ENCODE assay signal across 8 cellular contexts in genomic region chr3:157447026-157447694, GRCh38. TPM values are rescaled to one million over a fixed set of nuclear protein-coding genes. Genes with fewer than 3 reads are reported as not detected.
DNase-seq lines count a peak whose midpoint lies in the region; ATAC-seq and TF ChIP-seq lines count a peak whose summit lies in the region.

No MANE protein-coding gene starts in this region.

- H3K79me2 ChIP-seq in HCT116 (ENCODE audit: insufficient read depth, low read length), result no peaks in the 10 kb centered on the region

- H2AFZ ChIP-seq in HCT116 (ENCODE audit: low read depth, low read length, poor library complexity, severe bottlenecking), result no peak overlapping the region

- ATAC-seq in HCT116 (no peak), HG03521 (IDR thresholded peaks at IDR 0.05; ENCODE audit: unreplicated experiment) (no peak), left colon (no peak), GM19467 (IDR thresholded peaks at IDR 0.05; ENCODE audit: unreplicated experiment) (no peak)

- TF ChIP-seq RAD21 in HCT116 (IDR thresholded peaks at IDR 0.05; ENCODE audit: low read depth), result peak; percentile 61

- H3K9me2 ChIP-seq in HCT116 (ENCODE audit: insufficient read depth), result no peaks in the 10 kb centered on the region

- H3K36me3 ChIP-seq in HCT116 (ENCODE audit: control insufficient read depth in 1 of 2, insufficient read depth in 2 of 2, low read length in 2 of 2), result no peaks in the 10 kb centered on the region

- POLR2A ChIA-PET in HCT116 (lab: Charles Lee), result no interaction called here

- CTCF ChIA-PET in HCT116 (lab: Charles Lee), result no interaction called here

- in situ Hi-C loops in ACHN (cut with HindIII; ENCODE audit: low pct_ligation_motif_present, low pct_unique_long_range_greater_than_20kb, low sequenced_read_pairs), result no loop called here

- DNase-seq in ACHN (peak; percentile 42), HCT116 (ENCODE audit: low read depth, low spot score) (peak; percentile 4), SKM-1 treated with dmso at 0.1 percent for 144 hours (lab: John Stamatoyannopoulos, UW; ENCODE audit: unreplicated experiment) (peak; percentile 40), glomerular visceral epithelial cell (ENCODE audit: extremely low spot score) (peak; percentile 31), amygdala (lab: John Stamatoyannopoulos, UW) (no peak), left colon (no peak)

- H3K27ac ChIP-seq in HCT116 (ENCODE audit: low read depth, low read length), result no peak overlapping the region

- no peaks in the 10 kb centered on the region for H3K9me3 ChIP-seq in HCT116 (ENCODE audit: control insufficient read depth in 1 of 2, insufficient read depth in 1 of 2, low read depth in 1 of 2, low read length in 2 of 2)

- no peaks in the 10 kb centered on the region for H4K20me1 ChIP-seq in HCT116 (ENCODE audit: insufficient read depth)

- no peak overlapping the region for H3K4me2 ChIP-seq in HCT116 (ENCODE audit: low read length)

- BruUV-seq in HCT116 (replicated peaks; lab: Mats Ljungman, UMichigan), result no TSS peak

- RAD21 ChIA-PET in HCT116 (lab: Charles Lee; ENCODE audit: low non-redundant PET in 1 of 2, low total read pairs in 2 of 2, uncharacterized antibody in 2 of 2, unreplicated experiment in 2 of 2), result no interaction called here

- H3K4me1 ChIP-seq in HCT116 (ENCODE audit: control insufficient read depth in 1 of 2, insufficient read depth in 2 of 2, low read length in 2 of 2), result no peaks in the 10 kb centered on the region

- H3K27me3 ChIP-seq in HCT116 (ENCODE audit: insufficient read depth, low read length), result no peaks in the 10 kb centered on the region

- no peak overlapping the region for H3K4me3 ChIP-seq in HCT116 (replicated peaks in 1 of 2; ENCODE audit: low read depth in 1 of 2, low read length in 2 of 2)

- intact Hi-C loops in HCT116 (cut with micrococcal nuclease) (loop anchor here (1.0 kb wide), 1 partner anchor 243 kb away; no protein-coding TSS in a partner anchor), left colon (cut with DNase I, micrococcal nuclease) (no loop called here)

- H3K9ac ChIP-seq in HCT116 (ENCODE audit: low read length), result no peak overlapping the region

- no peak for TF ChIP-seq POLR2A in HCT116 (IDR thresholded peaks at IDR 0.05; ENCODE audit: borderline replicate concordance, extremely low read depth, insufficient read depth, insufficient read length)

- TF ChIP-seq CTCF in HCT116 (IDR thresholded peaks at IDR 0.05 in 2 of 3, conservative IDR thresholded peaks at IDR 0.05 in 1 of 3; ENCODE audit: borderline replicate concordance in 1 of 3, insufficient read depth in 1 of 3, low read depth in 2 of 3, low read length in 2 of 3), result peak; percentile 38 to 45 (median 39); a peak in 5 of 6 replicates

TF ChIP-seq in HCT116, 20 proteins besides CTCF, POLR2A, EP300 and RAD21:
- no peak for TF ChIP-seq ZNF274 (IDR thresholded peaks at IDR 0.05; ENCODE audit: low read depth, low read length)
- TF ChIP-seq EGR1 (IDR thresholded peaks at IDR 0.05; ENCODE audit: low read depth), result no peak
- no peak for TF ChIP-seq YY1 (IDR thresholded peaks at IDR 0.05; ENCODE audit: extremely low read depth, insufficient replicate concordance, low read depth, low read length)
- no peak for TF ChIP-seq FOSL1 (IDR thresholded peaks at IDR 0.05; ENCODE audit: low read depth)
- TF ChIP-seq ZFX (IDR thresholded peaks at IDR 0.05), result no peak
- no peak for TF ChIP-seq SIN3A (IDR thresholded peaks at IDR 0.05; ENCODE audit: low read depth)
- TF ChIP-seq ATF3 (IDR thresholded peaks at IDR 0.05), result no peak
- TF ChIP-seq ELF1 (IDR thresholded peaks at IDR 0.05; ENCODE audit: borderline replicate concordance, low read depth), result no peak
- no peak for TF ChIP-seq CEBPB (IDR thresholded peaks at IDR 0.05; ENCODE audit: low read depth)
- TF ChIP-seq SRF (IDR thresholded peaks at IDR 0.05; ENCODE audit: low read depth), result no peak
- TF ChIP-seq SP1 (IDR thresholded peaks at IDR 0.05; ENCODE audit: low read depth), result no peak
TF ChIP-seq in HCT116: peak in this region for 0.

RNA-seq across cellular contexts. Expression of gene PTX3, which starts 10.5 kb away (rescaled TPM):
- total RNA-seq in HCT116 (2021; ENCODE audit: unreplicated experiment) (0.37 TPM), left colon (1 to 10 TPM; 1.2 to 2.1 TPM)
- 0.05 and 0.09 TPM in 2 replicates for polyA plus RNA-seq in HCT116 (2012)

RNA-seq across cellular contexts. Expression of gene VEPH1, which starts 56.1 kb away (rescaled TPM):
- 4.9 TPM for total RNA-seq in HCT116 (2021; ENCODE audit: unreplicated experiment)
- 0.45 and 1.0 TPM in 2 replicates for polyA plus RNA-seq in HCT116 (2012)
- 1 to 10 TPM; 4.2 to 7.8 TPM for total RNA-seq in left colon

Comparison
In these comparisons a context has a peak if more than half of its experiments do, and no peak if none do; other contexts are left out.
1. DNase-seq: peak in ACHN (single experiment), HCT116 (single experiment), SKM-1 treated with dmso at 0.1 percent for 144 hours (single experiment) and glomerular visceral epithelial cell (single experiment); none in amygdala (0 of 56) and left colon (0 of 2).